In genomic region chr6:2770171-2770570, GRCh38 we compare ENCODE assay signal across 1 cellular context.
TF ChIP-seq lines count a peak whose summit lies in the region.

No MANE protein-coding gene starts in this region.

TF ChIP-seq in GM23338, 12 proteins besides CTCF, POLR2A, EP300 and RAD21 (continued from another document):
- TF ChIP-seq ZNF462 (CRISPR knock-in tag; IDR thresholded peaks at IDR 0.05) (no peak), ETS1 (IDR thresholded peaks at IDR 0.05) (no peak)
